Comparison of ENCODE assay signal across 8 cellular contexts in the genomic region with DNA sequence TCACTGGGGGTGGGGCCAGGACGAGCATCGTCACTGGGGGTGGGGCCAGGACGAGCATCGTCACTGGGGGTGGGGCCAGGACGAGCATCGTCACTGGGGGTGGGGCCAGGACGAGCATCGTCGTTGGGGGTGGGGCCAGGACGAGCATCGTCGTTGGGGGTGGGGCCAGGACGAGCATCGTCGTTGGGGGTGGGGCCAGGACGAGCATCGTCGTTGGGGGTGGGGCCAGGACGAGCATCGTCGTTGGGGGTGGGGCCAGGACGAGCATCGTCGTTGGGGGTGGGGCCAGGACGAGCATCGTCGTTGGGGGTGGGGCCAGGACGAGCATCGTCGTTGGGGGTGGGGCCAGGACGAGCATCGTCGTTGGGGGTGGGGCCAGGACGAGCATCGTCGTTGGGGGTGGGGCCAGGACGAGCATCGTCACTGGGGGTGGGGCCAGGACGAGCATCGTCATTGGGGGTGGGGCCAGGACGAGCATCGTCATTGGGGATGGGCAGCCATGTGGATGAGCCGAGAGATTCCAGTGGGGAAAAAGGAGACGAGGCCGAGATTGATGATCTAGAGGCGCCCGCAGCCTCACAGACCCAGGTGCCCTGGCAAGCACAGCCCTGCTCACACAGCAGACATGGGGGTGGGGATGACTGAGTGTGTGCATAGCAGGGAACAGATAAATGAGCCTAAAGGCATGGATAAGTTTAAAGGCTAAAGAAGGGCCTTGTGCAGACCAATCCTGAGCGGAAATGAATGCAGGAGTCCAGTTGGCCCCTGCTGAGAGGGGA. TPM values are rescaled to one million over a fixed set of nuclear protein-coding genes. Genes with fewer than 3 reads are reported as not detected.
DNase-seq lines count a peak whose midpoint lies in the region; TF ChIP-seq lines count a peak whose summit lies in the region.
"Not testable (repeated sequence)": the region's sequence is repeated elsewhere in the genome, so short reads cannot be mapped to it uniquely, and the experiment has no call there.
"Had no signal": no experiment of that assay in that cellular context is flagged by ENCODE, and none has a peak within 500 bp of the region (broad histone marks: within the 10 kb centered on the region; RNA-seq: fewer than 3 reads in every experiment).

No MANE protein-coding gene starts in this region.

- TF ChIP-seq EP300 in Ishikawa (IDR thresholded peaks at IDR 0.05; ENCODE audit: borderline replicate concordance) = not testable (repeated sequence)

- H3K36me3 ChIP-seq in left ventricle myocardium inferior; parathyroid adenoma (ENCODE audit: control insufficient read depth, insufficient read depth, low read length): not testable (repeated sequence)

- not testable (repeated sequence) for H3K4me2 ChIP-seq in parathyroid adenoma (ENCODE audit: low read length)

- intact Hi-C loops in left ventricle myocardium inferior (cut with micrococcal nuclease) = not testable (repeated sequence)

- H2AFZ ChIP-seq in parathyroid adenoma = peak overlapping the region; percentile 23

- not testable (repeated sequence) for TF ChIP-seq RAD21 in Ishikawa (IDR thresholded peaks at IDR 0.05; ENCODE audit: low read depth)

- DNase-seq in EL (peak; percentile 77), RKO (ENCODE audit: low spot score) (peak; percentile 67), cardiac fibroblast (ENCODE audit: low read depth in 2 of 2) (peak; percentile 70 to 72)
- DNase-seq in activated CD8-positive, alpha-beta memory T cell treated with anti-CD3 and anti-CD28 coated beads for 24 hours = peak; percentile 86
- not testable (repeated sequence) for DNase-seq in left ventricle myocardium inferior

- H3K9ac ChIP-seq in parathyroid adenoma = not testable (repeated sequence)

- H3K79me2 ChIP-seq in parathyroid adenoma = not testable (repeated sequence)

- not testable (repeated sequence) for H3K27ac ChIP-seq in left ventricle myocardium inferior (replicated peaks); parathyroid adenoma

- peak overlapping the region in 1 of 2 donors; percentile 24 for H3K4me3 ChIP-seq in cardiac fibroblast (replicated peaks in 1 of 2; ENCODE audit: low read depth in 2 of 2, low read length in 2 of 2)
- H3K4me3 ChIP-seq in left ventricle myocardium inferior = peak overlapping the region; percentile 57
- H3K4me3 ChIP-seq in parathyroid adenoma (ENCODE audit: low read depth, low read length) = not testable (repeated sequence)

- H3K9me3 ChIP-seq in left ventricle myocardium inferior (replicated peaks); parathyroid adenoma (ENCODE audit: control insufficient read depth, low read length): not testable (repeated sequence)

- H3K4me1 ChIP-seq in left ventricle myocardium inferior = peaks cover 22% of the 10 kb centered on the region
- H3K4me1 ChIP-seq in parathyroid adenoma = not testable (repeated sequence)

- peaks cover 33% of the 10 kb centered on the region for H3K27me3 ChIP-seq in left ventricle myocardium inferior (ENCODE audit: low read depth)
- not testable (repeated sequence) for H3K27me3 ChIP-seq in parathyroid adenoma (ENCODE audit: control insufficient read depth, insufficient read depth, low read length)

- TF ChIP-seq CTCF in cardiac fibroblast (IDR thresholded peaks at IDR 0.05; ENCODE audit: low read depth, low read length); left ventricle myocardium inferior (IDR thresholded peaks at IDR 0.05; ENCODE audit: borderline replicate concordance); parathyroid adenoma (IDR thresholded peaks at IDR 0.05): not testable (repeated sequence)

TF ChIP-seq in Ishikawa, 13 proteins besides CTCF, POLR2A, EP300 and RAD21:
- peak; percentile 87 for TF ChIP-seq MAX (IDR thresholded peaks at IDR 0.05)
- TF ChIP-seq CREB1 (IDR thresholded peaks at IDR 0.05; ENCODE audit: low read depth) = peak; percentile 74

RNA-seq across cellular contexts. Expression of gene OR2V2, which starts 13.6 kb away (rescaled TPM):
- not detected for total RNA-seq in left ventricle myocardium inferior
- total RNA-seq: lung had no signal

RNA-seq across cellular contexts. Expression of gene OR2V1, which starts 30.0 kb away (rescaled TPM):
- total RNA-seq in left ventricle myocardium inferior = not detected
- total RNA-seq: lung had no signal

RNA-seq across cellular contexts. Expression of gene TRIM7, which starts 44.1 kb away (rescaled TPM):
- total RNA-seq in left ventricle myocardium inferior = 6.4 TPM
